Comparison of ENCODE assay signal across 8 cellular contexts in the genomic region with DNA sequence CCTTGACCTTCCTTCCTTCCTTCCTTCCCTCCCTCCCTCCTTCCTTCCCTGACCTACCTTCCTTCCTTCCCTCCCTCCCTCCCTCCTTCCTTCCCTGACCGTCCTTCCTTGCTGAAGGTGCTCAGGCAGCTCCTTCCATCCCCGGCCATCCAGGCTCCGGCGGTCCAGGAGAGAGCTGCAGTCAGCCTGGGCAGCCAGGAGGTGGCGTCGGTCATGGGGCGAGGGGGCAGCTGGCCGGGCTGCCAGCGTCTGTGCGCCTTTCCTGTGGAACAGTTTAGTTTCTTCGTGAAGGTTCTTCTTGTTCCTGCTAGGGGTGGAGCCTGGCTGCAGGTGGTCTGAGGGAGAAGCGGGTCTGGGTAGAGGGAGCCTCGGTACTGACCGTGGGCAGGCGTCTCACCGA. TPM values are rescaled to one million over a fixed set of nuclear protein-coding genes. Genes with fewer than 3 reads are reported as not detected.
DNase-seq lines count a peak whose midpoint lies in the region; ATAC-seq and TF ChIP-seq lines count a peak whose summit lies in the region.

No MANE protein-coding gene starts in this region.

- no peaks in the 10 kb centered on the region for H3K9me3 Mint-ChIP-seq in type B pancreatic cell

- H3K4me1 ChIP-seq in cardiac muscle cell (ENCODE audit: low read depth) (no peaks in the 10 kb centered on the region), foreskin keratinocyte (no peaks in the 10 kb centered on the region), uterus (no peaks in the 10 kb centered on the region)

- intact Hi-C loops in left cardiac atrium (cut with DNase I), result no loop called here
- intact Hi-C loops in uterus (cut with DNase I; ENCODE audit: low total_unique reads), result no loop called here

- no peak for TF ChIP-seq POLR2A in uterus (IDR thresholded peaks at IDR 0.05)

- no peaks in the 10 kb centered on the region for H3K4me1 Mint-ChIP-seq in type B pancreatic cell (ENCODE audit: unreplicated experiment)

- H3K9me3 ChIP-seq in cardiac muscle cell (ENCODE audit: low read depth), result no peaks in the 10 kb centered on the region
- no peaks in the 10 kb centered on the region for H3K9me3 ChIP-seq in uterus

- DNase-seq in cardiac muscle cell (ENCODE audit: low read depth in 1 of 2, low spot score in 1 of 2) (peak; percentile 30 to 39), left cardiac atrium (no peak), NCI-H82 (lab: John Stamatoyannopoulos, UW) (peak; percentile 76), foreskin keratinocyte (no peak), type B pancreatic cell (ENCODE audit: extremely low spot score, unreplicated experiment) (peak; percentile 71), uterus (no peak), NCI-H226 (no peak)
- DNase-seq in activated naive CD4-positive, alpha-beta T cell treated with anti-CD3 and anti-CD28 coated beads, Interleukin-2, amount 50 U/mL, for 16 hours, result no peak

- H3K27me3 ChIP-seq in cardiac muscle cell (no peaks in the 10 kb centered on the region), foreskin keratinocyte (no peaks in the 10 kb centered on the region), uterus (no peaks in the 10 kb centered on the region)

- H3K4me3 Mint-ChIP-seq in type B pancreatic cell, result no peak overlapping the region

- H3K27me3 Mint-ChIP-seq in type B pancreatic cell, result peaks cover 37% of the 10 kb centered on the region

- no peak overlapping the region for H3K27ac Mint-ChIP-seq in type B pancreatic cell

- TF ChIP-seq CTCF in cardiac muscle cell (IDR thresholded peaks at IDR 0.05; ENCODE audit: low read depth, low read length) (peak; percentile 37), foreskin keratinocyte (conservative IDR thresholded peaks at IDR 0.05) (peak; percentile 48), type B pancreatic cell (conservative IDR thresholded peaks at IDR 0.05) (peak; percentile 73), uterus (IDR thresholded peaks at IDR 0.05) (no peak)

- ATAC-seq in left cardiac atrium, result no peak
- peak; percentile 30 for ATAC-seq in foreskin keratinocyte

- H3K27ac ChIP-seq in cardiac muscle cell, result no peak overlapping the region
- no peak overlapping the region for H3K27ac ChIP-seq in foreskin keratinocyte
- no peak overlapping the region for H3K27ac ChIP-seq in uterus

- no peaks in the 10 kb centered on the region for H3K36me3 ChIP-seq in cardiac muscle cell
- no peaks in the 10 kb centered on the region for H3K36me3 ChIP-seq in uterus

- no peaks in the 10 kb centered on the region for H3K36me3 Mint-ChIP-seq in type B pancreatic cell

- no peak overlapping the region for H3K4me3 ChIP-seq in cardiac muscle cell
- H3K4me3 ChIP-seq in uterus, result no peak overlapping the region

RNA-seq across cellular contexts. Expression of a gene that starts 15.7 kb away (rescaled TPM):
- total RNA-seq in cardiac muscle cell, result 0.70 and 5.1 TPM in 2 replicates
- 0.40 and 1.9 TPM in 2 replicates for polyA plus RNA-seq in cardiac muscle cell
- total RNA-seq in left cardiac atrium, result 1 to 10 TPM; 1.1 to 1.3 TPM
- total RNA-seq in foreskin keratinocyte, result 0.07 TPM in 1 of 2 replicates, not detected in the other
- polyA plus RNA-seq in foreskin keratinocyte, result 0.03 and 0.07 TPM in 2 replicates
- total RNA-seq in type B pancreatic cell (ENCODE audit: low replicate concordance), result 3.6 and 3.9 TPM in 2 replicates
- total RNA-seq in uterus, result 1 to 10 TPM in 2 of 4 donors, under 1 TPM in 1, not detected in 1; 0.51 to 7.9 (median 1.7) TPM

RNA-seq across cellular contexts. Expression of a gene that starts 41.7 kb away (rescaled TPM):
- total RNA-seq in cardiac muscle cell, result not detected in 2 replicates
- polyA plus RNA-seq in cardiac muscle cell, result 0.50 TPM in 1 of 2 replicates, not detected in the other
- total RNA-seq in left cardiac atrium, result not detected
- not detected in 2 replicates for total RNA-seq in foreskin keratinocyte
- polyA plus RNA-seq in foreskin keratinocyte, result not detected in 2 replicates
- 0.10 and 0.43 TPM in 2 replicates for total RNA-seq in type B pancreatic cell (ENCODE audit: low replicate concordance)
- total RNA-seq in uterus, result not detected

RNA-seq across cellular contexts. Expression of a gene that starts 50.7 kb away (rescaled TPM):
- total RNA-seq in cardiac muscle cell (not detected in 2 replicates), left cardiac atrium (not detected), foreskin keratinocyte (not detected in 2 replicates), type B pancreatic cell (ENCODE audit: low replicate concordance) (0.97 TPM in 1 of 2 replicates, not detected in the other), uterus (not detected)
- polyA plus RNA-seq in cardiac muscle cell (0.50 TPM in 1 of 2 replicates, not detected in the other), foreskin keratinocyte (not detected in 2 replicates)

RNA-seq across cellular contexts. Expression of a gene that starts 54.4 kb away (rescaled TPM):
- total RNA-seq in cardiac muscle cell (60.8 and 61.6 TPM in 2 replicates), left cardiac atrium (10 to 100 TPM; 17.9 to 26.6 TPM), foreskin keratinocyte (18.2 and 18.4 TPM in 2 replicates), type B pancreatic cell (ENCODE audit: low replicate concordance) (36.3 and 55.2 TPM in 2 replicates), uterus (10 to 100 TPM in 3 of 4 donors, 1 to 10 TPM in 1; 2.8 to 39.6 (median 21.6) TPM)
- polyA plus RNA-seq in cardiac muscle cell (57.9 and 62.8 TPM in 2 replicates), foreskin keratinocyte (18.6 and 18.7 TPM in 2 replicates)

Comparison
In these comparisons a context has a peak if more than half of its experiments do, and no peak if none do; other contexts are left out.
1. DNase-seq: peak in cardiac muscle cell (2 of 2), NCI-H82 (single experiment) and type B pancreatic cell (single experiment); none in left cardiac atrium (single experiment), foreskin keratinocyte (0 of 2), activated naive CD4-positive, alpha-beta T cell treated with anti-CD3 and anti-CD28 coated beads, Interleukin-2, amount 50 U/mL, for 16 hours (single experiment), uterus (0 of 2) and NCI-H226 (single experiment).
2. CTCF ChIP-seq: peak in cardiac muscle cell (single experiment), foreskin keratinocyte (single experiment) and type B pancreatic cell (single experiment); none in uterus (0 of 4).